Comparison of ENCODE assay signal across 10 cellular contexts in the genomic region with DNA sequence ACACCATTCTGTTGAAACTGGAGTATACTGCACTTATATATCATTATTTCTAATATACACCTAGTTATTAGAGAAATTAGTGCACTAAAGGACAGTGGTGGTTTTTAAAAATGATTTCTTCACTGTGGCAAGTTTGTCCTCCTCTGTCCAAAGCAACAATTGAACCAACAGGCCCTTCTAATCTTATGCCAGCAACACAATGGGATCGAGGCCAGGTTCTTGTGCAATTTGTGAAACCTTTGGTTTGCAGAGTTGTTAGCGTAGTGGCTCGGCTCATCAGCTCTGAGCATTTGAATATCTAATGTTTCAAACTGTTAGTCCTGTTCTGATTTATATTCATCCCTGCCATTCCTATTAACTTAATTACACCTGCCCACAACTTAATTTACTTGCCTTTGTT. TPM values are rescaled to one million over a fixed set of nuclear protein-coding genes. Genes with fewer than 3 reads are reported as not detected.
A peak's percentile ranks its signal among the peaks of the same experiment; 100 is the strongest.
DNase-seq lines count a peak whose midpoint lies in the region; ATAC-seq, FAIRE-seq and TF ChIP-seq lines count a peak whose summit lies in the region.
"Had no signal": no experiment of that assay in that cellular context is flagged by ENCODE, and none has a peak within 500 bp of the region (broad histone marks: within the 10 kb centered on the region; RNA-seq: fewer than 3 reads in every experiment).

No MANE protein-coding gene starts in this region.

- TF ChIP-seq CTCF in MCF 10A (IDR thresholded peaks at IDR 0.05; ENCODE audit: unreplicated experiment) (no peak), mammary epithelial cell (conservative IDR thresholded peaks at IDR 0.05 in 1 of 2, IDR thresholded peaks at IDR 0.05 in 1 of 2; ENCODE audit: extremely low read depth in 1 of 2, insufficient read depth in 1 of 2, low read depth in 1 of 2, low read length in 2 of 2) (no peak), colonic mucosa (IDR thresholded peaks at IDR 0.05) (no peak), HepG2 (CRISPR knock-in tag; IDR thresholded peaks at IDR 0.05) (no peak)

- in situ Hi-C loops in mammary epithelial cell (cut with MboI; ENCODE audit: low sequenced_read_pairs in 2 of 2) (no loop called here), HepG2 (cut with HindIII; ENCODE audit: extremely low pct_ligation_motif_present, low pct_unique_long_range_greater_than_20kb) (no loop called here)

- H3K27ac Mint-ChIP-seq in MCF 10A (ENCODE audit: low read depth, unreplicated experiment) = no peak overlapping the region

- H3K4me3 ChIP-seq in mammary epithelial cell (replicated peaks in 1 of 3; ENCODE audit: insufficient read depth in 1 of 3, low read depth in 2 of 3, low read length in 3 of 3) (no peak overlapping the region), colonic mucosa (no peak overlapping the region), HepG2 (replicated peaks in 1 of 3; ENCODE audit: insufficient read depth in 1 of 3, low read depth in 2 of 3, low read length in 3 of 3) (no peak overlapping the region)

- no peaks in the 10 kb centered on the region for H3K79me2 ChIP-seq in mammary epithelial cell (ENCODE audit: insufficient read depth, low read length)
- H3K79me2 ChIP-seq in HepG2 (ENCODE audit: insufficient read depth, low read length) = no peaks in the 10 kb centered on the region

- peak; percentile 58 for ATAC-seq in HepG2

- no peak for TF ChIP-seq RAD21 in HepG2 (CRISPR knock-in tag; IDR thresholded peaks at IDR 0.05)

- DNase-seq in MCF 10A (ENCODE audit: unreplicated experiment) (peak; percentile 87), mammary epithelial cell (no peak), colonic mucosa (peak; percentile 20), HepG2 (ENCODE audit: low spot score) (peak; percentile 17), ureter (ENCODE audit: low spot score) (peak; percentile 54), NCI-H524 treated with DMSO at 0.1 percent for 48 hours (lab: John Stamatoyannopoulos, UW) (no peak), COR-L47 (lab: John Stamatoyannopoulos, UW) (no peak), NCI-H1417 treated with DMSO at 0.1 percent for 48 hours (lab: John Stamatoyannopoulos, UW) (no peak)
- DNase-seq: activated T-cell treated with anti-CD3 and anti-CD28 coated beads for 4 hours had no signal

- H3K36me3 Mint-ChIP-seq in MCF 10A (ENCODE audit: insufficient read depth, unreplicated experiment) = peaks cover 5% of the 10 kb centered on the region

- TF ChIP-seq POLR2A in HepG2 (IDR thresholded peaks at IDR 0.05; ENCODE audit: insufficient read depth in 1 of 2, low read depth in 2 of 2, low read length in 2 of 2) = no peak

- CTCF ChIA-PET in MCF 10A (lab: Yijun Ruan, JAX) (interaction anchor here (0.5 to 1.2 kb wide), 4 partner anchors 9 to 1520 kb away, joined by 3 to 4 read pairs (median 4); no protein-coding TSS in a partner anchor), mammary epithelial cell (lab: Charles Lee; ENCODE audit: low non-redundant PET) (no interaction called here), HepG2 (lab: Yijun Ruan, JAX; ENCODE audit: low intra/inter-chr PET ratio, low total read pairs) (no interaction called here)

- no peak overlapping the region for H3K4me2 ChIP-seq in mammary epithelial cell (ENCODE audit: insufficient read depth, low read depth, low read length)
- no peak overlapping the region for H3K4me2 ChIP-seq in HepG2 (ENCODE audit: low read depth, low read length)

- no peak overlapping the region for H3K9ac ChIP-seq in mammary epithelial cell (ENCODE audit: insufficient read depth, low read length)
- H3K9ac ChIP-seq in colonic mucosa (ENCODE audit: low read depth in 2 of 2, low read length in 2 of 2) = no peak overlapping the region
- no peak overlapping the region for H3K9ac ChIP-seq in HepG2 (ENCODE audit: insufficient read depth, low read depth, low read length)

- no peaks in the 10 kb centered on the region for H3K4me1 Mint-ChIP-seq in MCF 10A (ENCODE audit: insufficient read depth, unreplicated experiment)

- FAIRE-seq in HepG2 (lab: Jason Lieb, UNC) = no peak

- H3K4me1 ChIP-seq in mammary epithelial cell (ENCODE audit: insufficient read depth, low read length) = no peaks in the 10 kb centered on the region
- no peaks in the 10 kb centered on the region for H3K4me1 ChIP-seq in colonic mucosa
- H3K4me1 ChIP-seq in HepG2 (ENCODE audit: insufficient read depth, low read length) = no peaks in the 10 kb centered on the region

- intact Hi-C loops in MCF 10A (cut with micrococcal nuclease) = no loop called here
- intact Hi-C loops in mammary epithelial cell (cut with micrococcal nuclease) = no loop called here
- intact Hi-C loops in colonic mucosa (cut with DNase I) = no loop called here
- intact Hi-C loops in HepG2 (cut with micrococcal nuclease; ENCODE audit: unreplicated experiment) = no loop called here

- H2AFZ ChIP-seq in mammary epithelial cell (ENCODE audit: low read depth, low read length) = no peak overlapping the region
- H2AFZ ChIP-seq in HepG2 (ENCODE audit: low read length) = no peak overlapping the region

- BruUV-seq in MCF 10A (replicated peaks; lab: Mats Ljungman, UMichigan) (no TSS peak), mammary epithelial cell (replicated peaks; lab: Mats Ljungman, UMichigan) (no TSS peak), HepG2 (replicated peaks; lab: Mats Ljungman, UMichigan) (no TSS peak)

- H3K36me3 ChIP-seq in mammary epithelial cell (ENCODE audit: insufficient read depth, low read length) (no peaks in the 10 kb centered on the region), colonic mucosa (no peaks in the 10 kb centered on the region), HepG2 (replicated peaks in 1 of 2; ENCODE audit: control insufficient read depth in 1 of 2, insufficient read depth in 2 of 2, low read length in 2 of 2) (no peaks in the 10 kb centered on the region)

- dilution Hi-C loops in mammary epithelial cell (cut with HindIII; ENCODE audit: low sequenced_read_pairs) = no loop called here

- POLR2A ChIA-PET in MCF 10A (lab: Yijun Ruan, JAX) (interaction anchor here (0.6 to 1.0 kb wide), 3 partner anchors 39 to 77 kb away, joined by 3 to 4 read pairs (median 3); no protein-coding TSS in a partner anchor), HepG2 (lab: Yijun Ruan, JAX) (no interaction called here)

- H3K9me3 Mint-ChIP-seq in MCF 10A (ENCODE audit: unreplicated experiment) = no peaks in the 10 kb centered on the region

- H3K27me3 ChIP-seq in mammary epithelial cell (ENCODE audit: insufficient read depth, low read length) = no peaks in the 10 kb centered on the region
- H3K27me3 ChIP-seq in colonic mucosa = no peaks in the 10 kb centered on the region
- no peaks in the 10 kb centered on the region for H3K27me3 ChIP-seq in HepG2 (ENCODE audit: control insufficient read depth in 1 of 2, insufficient read depth in 2 of 2, low read length in 2 of 2)

- WGBS in mammary epithelial cell (ENCODE audit: low coverage, missing lambda C conversion rate) = 54% methylated on average over 3 of the region's 3 CpGs
- 54% methylated on average over 3 of the region's 3 CpGs for WGBS in HepG2 (ENCODE audit: low lambda C conversion rate)

- H3K27ac ChIP-seq in mammary epithelial cell (ENCODE audit: insufficient read depth, low read depth, low read length) (no peak overlapping the region), colonic mucosa (no peak overlapping the region), HepG2 (ENCODE audit: extremely low read length, insufficient read depth, low read length) (no peak overlapping the region)
- H3K27ac ChIP-seq: HL-60 had no signal

- no peak for TF ChIP-seq EP300 in HepG2 (IDR thresholded peaks at IDR 0.05; ENCODE audit: low read depth in 2 of 2, low read length in 2 of 2)
- TF ChIP-seq EP300 in HepG2 (CRISPR knock-in tag; IDR thresholded peaks at IDR 0.05; ENCODE audit: borderline replicate concordance) = no peak

- H3K9me3 ChIP-seq in mammary epithelial cell (replicated peaks; ENCODE audit: insufficient read depth, low read length) (no peaks in the 10 kb centered on the region), colonic mucosa (no peaks in the 10 kb centered on the region), HepG2 (ENCODE audit: low read length) (no peaks in the 10 kb centered on the region)

- H3K4me3 Mint-ChIP-seq in MCF 10A (ENCODE audit: unreplicated experiment) = no peak overlapping the region

- H3K27me3 Mint-ChIP-seq in MCF 10A (ENCODE audit: insufficient read depth, unreplicated experiment) = no peaks in the 10 kb centered on the region

- H4K20me1 ChIP-seq in mammary epithelial cell (ENCODE audit: insufficient read depth, low read length) (no peaks in the 10 kb centered on the region), HepG2 (ENCODE audit: insufficient read depth, low read length) (no peaks in the 10 kb centered on the region)

RNA-seq across cellular contexts. Expression of a gene that starts 9.9 kb away (rescaled TPM):
- total RNA-seq in MCF 10A (2022) (0.65 and 0.74 TPM in 2 replicates), mammary epithelial cell (under 1 TPM; 0.17 to 0.21 TPM), colonic mucosa (under 1 TPM in 1 of 2 donors, not detected in 1; 0.37 TPM), HepG2 (2016; rRNA removed; fragmentation: Illumina TruSeq; extraction: Trizol) (0.07 TPM in 1 of 2 replicates, not detected in the other), ureter (1.8 TPM)
- polyA plus RNA-seq in mammary epithelial cell (0.25 TPM), HepG2 (2011; rRNA removed) (0.32 and 0.46 TPM in 2 replicates)
- not detected for polyA minus RNA-seq in mammary epithelial cell
- total RNA-seq in HepG2 (2016; cell fraction: cytosol; rRNA removed; fragmentation: Illumina TruSeq; extraction: Trizol; ENCODE audit: low read depth) = 0.26 and 0.30 TPM in 2 replicates
- 0.19 TPM in 1 of 2 replicates, not detected in the other for total RNA-seq in HepG2 (2016; cell fraction: insoluble cytoplasmic fraction; rRNA removed; fragmentation: Illumina TruSeq; extraction: Trizol)
- total RNA-seq in HepG2 (2016; cell fraction: membrane; rRNA removed; fragmentation: Illumina TruSeq; extraction: Trizol) = 0.22 TPM in 1 of 2 replicates, not detected in the other
- 0.19 TPM in 1 of 2 replicates, not detected in the other for total RNA-seq in HepG2 (2016; cell fraction: nucleus; rRNA removed; fragmentation: Illumina TruSeq; extraction: Trizol)
- 0.04 and 0.08 TPM in 2 replicates for polyA plus RNA-seq in HepG2 (2011; cell fraction: cytosol; rRNA removed)
- 0.82 and 1.2 TPM in 2 replicates for polyA plus RNA-seq in HepG2 (2011; cell fraction: nucleus; rRNA removed)
- 0.24 and 0.29 TPM in 2 replicates for polyA plus RNA-seq in HepG2 (2012)
- not detected in 2 replicates for polyA plus RNA-seq in HepG2 (2016; cell fraction: cytosol; fragmentation: Illumina TruSeq; extraction: Trizol; ENCODE audit: low read depth)
- polyA plus RNA-seq in HepG2 (2016; cell fraction: insoluble cytoplasmic fraction; fragmentation: Illumina TruSeq; extraction: Trizol; ENCODE audit: low read depth) = not detected in 2 replicates
- not detected in 2 replicates for polyA plus RNA-seq in HepG2 (2016; cell fraction: membrane; fragmentation: Illumina TruSeq; extraction: Trizol; ENCODE audit: low read depth)
- 0.79 and 1.3 TPM in 2 replicates for polyA plus RNA-seq in HepG2 (2016; cell fraction: nucleus; fragmentation: Illumina TruSeq; extraction: Trizol; ENCODE audit: insufficient read depth, low read depth)
- not detected in 2 replicates for polyA minus RNA-seq in HepG2 (2011; rRNA and poly(A)+ RNA removed; ENCODE audit: low replicate concordance)
- polyA minus RNA-seq in HepG2 (2011; cell fraction: cytosol; rRNA and poly(A)+ RNA removed) = not detected in 2 replicates
- 0.64 and 0.99 TPM in 2 replicates for polyA minus RNA-seq in HepG2 (2011; cell fraction: nucleus; rRNA and poly(A)+ RNA removed)

RNA-seq across cellular contexts. Expression of a gene that starts 54.9 kb away (rescaled TPM):
- total RNA-seq in MCF 10A (2022) = 24.2 and 25.5 TPM in 2 replicates
- 10 to 100 TPM; 11.0 to 14.3 TPM for total RNA-seq in mammary epithelial cell
- 3.3 TPM for polyA plus RNA-seq in mammary epithelial cell
- polyA minus RNA-seq in mammary epithelial cell = 20.2 TPM
- total RNA-seq in colonic mucosa = 10 to 100 TPM in 1 of 2 donors, 1 to 10 TPM in 1; 8.6 to 11.5 TPM
- 12.4 and 15.6 TPM in 2 replicates for total RNA-seq in HepG2 (2016; rRNA removed; fragmentation: Illumina TruSeq; extraction: Trizol)
- total RNA-seq in HepG2 (2016; cell fraction: cytosol; rRNA removed; fragmentation: Illumina TruSeq; extraction: Trizol; ENCODE audit: low read depth) = 1.3 and 1.5 TPM in 2 replicates
- 12.8 and 17.2 TPM in 2 replicates for total RNA-seq in HepG2 (2016; cell fraction: insoluble cytoplasmic fraction; rRNA removed; fragmentation: Illumina TruSeq; extraction: Trizol)
- 2.2 and 3.6 TPM in 2 replicates for total RNA-seq in HepG2 (2016; cell fraction: membrane; rRNA removed; fragmentation: Illumina TruSeq; extraction: Trizol)
- total RNA-seq in HepG2 (2016; cell fraction: nucleus; rRNA removed; fragmentation: Illumina TruSeq; extraction: Trizol) = 23.2 and 26.0 TPM in 2 replicates
- 9.3 and 10.0 TPM in 2 replicates for polyA plus RNA-seq in HepG2 (2011; rRNA removed)
- polyA plus RNA-seq in HepG2 (2011; cell fraction: cytosol; rRNA removed) = 1.4 and 2.1 TPM in 2 replicates
- polyA plus RNA-seq in HepG2 (2011; cell fraction: nucleus; rRNA removed) = 12.4 and 19.0 TPM in 2 replicates
- polyA plus RNA-seq in HepG2 (2012) = 9.4 and 9.9 TPM in 2 replicates
- polyA plus RNA-seq in HepG2 (2016; cell fraction: cytosol; fragmentation: Illumina TruSeq; extraction: Trizol; ENCODE audit: low read depth) = 0.52 and 0.58 TPM in 2 replicates
- 13.6 and 15.3 TPM in 2 replicates for polyA plus RNA-seq in HepG2 (2016; cell fraction: insoluble cytoplasmic fraction; fragmentation: Illumina TruSeq; extraction: Trizol; ENCODE audit: low read depth)
- polyA plus RNA-seq in HepG2 (2016; cell fraction: membrane; fragmentation: Illumina TruSeq; extraction: Trizol; ENCODE audit: low read depth) = 1.7 and 3.0 TPM in 2 replicates
- 30.9 and 31.7 TPM in 2 replicates for polyA plus RNA-seq in HepG2 (2016; cell fraction: nucleus; fragmentation: Illumina TruSeq; extraction: Trizol; ENCODE audit: insufficient read depth, low read depth)
- polyA minus RNA-seq in HepG2 (2011; rRNA and poly(A)+ RNA removed; ENCODE audit: low replicate concordance) = 1.7 and 3.2 TPM in 2 replicates
- 3.6 TPM in 2 replicates for polyA minus RNA-seq in HepG2 (2011; cell fraction: cytosol; rRNA and poly(A)+ RNA removed)
- 43.8 and 51.6 TPM in 2 replicates for polyA minus RNA-seq in HepG2 (2011; cell fraction: nucleus; rRNA and poly(A)+ RNA removed)
- 29.9 TPM for total RNA-seq in ureter

RNA-seq across cellular contexts. Expression of a gene that starts 55.2 kb away (rescaled TPM):
- total RNA-seq in MCF 10A (2022) = 6.6 and 7.5 TPM in 2 replicates
- 1 to 10 TPM; 2.8 to 6.0 TPM for total RNA-seq in mammary epithelial cell
- 1.3 TPM for polyA plus RNA-seq in mammary epithelial cell
- 1.9 TPM for polyA minus RNA-seq in mammary epithelial cell
- 1 to 10 TPM; 3.3 to 8.0 TPM for total RNA-seq in colonic mucosa
- 10.7 and 18.0 TPM in 2 replicates for total RNA-seq in HepG2 (2016; rRNA removed; fragmentation: Illumina TruSeq; extraction: Trizol)
- total RNA-seq in HepG2 (2016; cell fraction: cytosol; rRNA removed; fragmentation: Illumina TruSeq; extraction: Trizol; ENCODE audit: low read depth) = 1.6 and 1.8 TPM in 2 replicates
- total RNA-seq in HepG2 (2016; cell fraction: insoluble cytoplasmic fraction; rRNA removed; fragmentation: Illumina TruSeq; extraction: Trizol) = 10.9 and 17.6 TPM in 2 replicates
- total RNA-seq in HepG2 (2016; cell fraction: membrane; rRNA removed; fragmentation: Illumina TruSeq; extraction: Trizol) = 4.0 and 4.5 TPM in 2 replicates
- total RNA-seq in HepG2 (2016; cell fraction: nucleus; rRNA removed; fragmentation: Illumina TruSeq; extraction: Trizol) = 15.0 and 16.2 TPM in 2 replicates
- 1.4 and 2.3 TPM in 2 replicates for polyA plus RNA-seq in HepG2 (2011; rRNA removed)
- 0.48 and 0.72 TPM in 2 replicates for polyA plus RNA-seq in HepG2 (2011; cell fraction: cytosol; rRNA removed)
- 2.1 and 2.5 TPM in 2 replicates for polyA plus RNA-seq in HepG2 (2011; cell fraction: nucleus; rRNA removed)
- polyA plus RNA-seq in HepG2 (2012) = 4.0 and 6.9 TPM in 2 replicates
- 0.26 and 0.27 TPM in 2 replicates for polyA plus RNA-seq in HepG2 (2016; cell fraction: cytosol; fragmentation: Illumina TruSeq; extraction: Trizol; ENCODE audit: low read depth)
- polyA plus RNA-seq in HepG2 (2016; cell fraction: insoluble cytoplasmic fraction; fragmentation: Illumina TruSeq; extraction: Trizol; ENCODE audit: low read depth) = 14.8 and 15.6 TPM in 2 replicates
- polyA plus RNA-seq in HepG2 (2016; cell fraction: membrane; fragmentation: Illumina TruSeq; extraction: Trizol; ENCODE audit: low read depth) = 1.1 and 1.4 TPM in 2 replicates
- 23.3 and 25.3 TPM in 2 replicates for polyA plus RNA-seq in HepG2 (2016; cell fraction: nucleus; fragmentation: Illumina TruSeq; extraction: Trizol; ENCODE audit: insufficient read depth, low read depth)
- 1.5 and 4.4 TPM in 2 replicates for polyA minus RNA-seq in HepG2 (2011; rRNA and poly(A)+ RNA removed; ENCODE audit: low replicate concordance)
- 1.3 and 2.4 TPM in 2 replicates for polyA minus RNA-seq in HepG2 (2011; cell fraction: cytosol; rRNA and poly(A)+ RNA removed)
- 6.5 and 7.0 TPM in 2 replicates for polyA minus RNA-seq in HepG2 (2011; cell fraction: nucleus; rRNA and poly(A)+ RNA removed)
- 2.4 TPM for total RNA-seq in ureter

Comparison
In these comparisons a context has a peak if more than half of its experiments do, and no peak if none do; other contexts are left out.
1. DNase-seq: peak in MCF 10A (single experiment), colonic mucosa (single experiment), HepG2 (single experiment) and ureter (single experiment); none in mammary epithelial cell (single experiment), NCI-H524 treated with DMSO at 0.1 percent for 48 hours (single experiment), COR-L47 (single experiment) and NCI-H1417 treated with DMSO at 0.1 percent for 48 hours (single experiment).